ENCODE assay signal across 31 cellular contexts in genomic region chr13:32941368-32941767, GRCh38.
DNase-seq lines count a peak whose midpoint lies in the region; ATAC-seq, FAIRE-seq and TF ChIP-seq lines count a peak whose summit lies in the region.
"Had no signal": no experiment of that assay in that cellular context is flagged by ENCODE, and none has a peak within 500 bp of the region (broad histone marks: within the 10 kb centered on the region; RNA-seq: fewer than 3 reads in every experiment).

No MANE protein-coding gene starts in this region.

- no peak for FAIRE-seq in urothelium cell line (lab: Jason Lieb, UNC)
- FAIRE-seq: GM12892, GM19239 had no signal

- 84 to 87% methylated on average over 3 of the region's 3 CpGs for WGBS in lower leg skin, 2 donors

- peak; percentile 60 for DNase-seq in GDM1 (lab: John Stamatoyannopoulos, UW)
- peak in 1 of 2 experiments; percentile 58 for DNase-seq in SJCRH30
- DNase-seq in glutamatergic neuron, result no peak
- no peak for DNase-seq in NCI-H2029 (lab: John Stamatoyannopoulos, UW)
- DNase-seq in lower leg skin (ENCODE audit: low spot score in 2 of 2), result no peak
- DNase-seq in urothelium cell line (ENCODE audit: low spot score), result no peak
- DNase-seq: activated CD8-positive, alpha-beta memory T cell treated with anti-CD3 and anti-CD28 coated beads, Interleukin-2, amount 50 U/mL, for 4 hours; activated naive CD4-positive, alpha-beta T cell treated with anti-CD3 and anti-CD28 coated beads, Interleukin-2, amount 50 U/mL, for 16 hours; aorta; Calu3; gastrocnemius medialis; HCEC 1CT; immature natural killer cell; mesendoderm; NCI-H1092; NCI-H2171 treated with DMSO at 0.1 percent for 48 hours; NCI-H510A treated with DMSO at 0.1 percent for 48 hours; sigmoid colon; stimulated activated CD4-positive, alpha-beta T cell treated with anti-CD3 and anti-CD28 coated beads, Interleukin-4, amount 100 ng/mL, for 24 hours; stimulated activated naive B cell treated with anti-CD40 and anti-IgM and Interleukin-4, amounts not matched to agents 10 μg/mL and 1 μg/mL and 100 μg/mL, for 72 hours; T1000 had no signal

- intact Hi-C loops in lower leg skin (cut with DNase I; ENCODE audit: low total_unique reads), result no loop called here

- H3K4me3 ChIP-seq in SJCRH30, result no peak overlapping the region
- no peak overlapping the region for H3K4me3 ChIP-seq in lower leg skin (ENCODE audit: low read depth, poor library complexity, severe bottlenecking)
- H3K4me3 ChIP-seq: gastrocnemius medialis, sigmoid colon had no signal

- H3K4me3 Mint-ChIP-seq in glutamatergic neuron (ENCODE audit: unreplicated experiment), result peak overlapping the region; percentile 12
- H3K4me3 Mint-ChIP-seq: CD14-positive monocyte; dendritic cell treated with granulocyte-macrophage colony-stimulating factor and Interleukin-4, amounts not matched to agents 40 ng/mL and 50 ng/mL, for 4 days; immature natural killer cell; stimulated activated naive B cell treated with anti-CD40 and anti-IgM and Interleukin-4, amounts not matched to agents 10 μg/mL and 1 μg/mL and 100 μg/mL, for 72 hours; WTC11 had no signal

- no peak overlapping the region for H3K27ac Mint-ChIP-seq in glutamatergic neuron (ENCODE audit: unreplicated experiment)
- H3K27ac Mint-ChIP-seq: dendritic cell treated with granulocyte-macrophage colony-stimulating factor and Interleukin-4, amounts not matched to agents 40 ng/mL and 50 ng/mL, for 4 days; immature natural killer cell; progenitor cell of endocrine pancreas; stimulated activated naive B cell treated with anti-CD40 and anti-IgM and Interleukin-4, amounts not matched to agents 10 μg/mL and 1 μg/mL and 100 μg/mL, for 72 hours; WTC11 had no signal

- H3K9me3 ChIP-seq in SJCRH30 (replicated peaks), result no peaks in the 10 kb centered on the region
- H3K9me3 ChIP-seq: gastrocnemius medialis, neutrophil, sigmoid colon had no signal

- H3K4me1 ChIP-seq in SJCRH30, result peaks cover 26% of the 10 kb centered on the region
- H3K4me1 ChIP-seq: gastrocnemius medialis had no signal

- H3K27me3 Mint-ChIP-seq in glutamatergic neuron (ENCODE audit: unreplicated experiment), result peaks cover 2% of the 10 kb centered on the region
- H3K27me3 Mint-ChIP-seq: dendritic cell treated with granulocyte-macrophage colony-stimulating factor and Interleukin-4, amounts not matched to agents 40 ng/mL and 50 ng/mL, for 4 days had no signal

- H3K36me3 ChIP-seq in SJCRH30, result no peaks in the 10 kb centered on the region
- H3K36me3 ChIP-seq: gastrocnemius medialis, neutrophil, sigmoid colon had no signal

- H3K4me1 Mint-ChIP-seq in glutamatergic neuron (ENCODE audit: low read depth, unreplicated experiment), result peaks cover 18% of the 10 kb centered on the region
- H3K4me1 Mint-ChIP-seq: CD14-positive monocyte; stimulated activated naive B cell treated with anti-CD40 and anti-IgM and Interleukin-4, amounts not matched to agents 10 μg/mL and 1 μg/mL and 100 μg/mL, for 72 hours; WTC11 had no signal

- H3K27me3 ChIP-seq in SJCRH30, result no peaks in the 10 kb centered on the region
- H3K27me3 ChIP-seq: gastrocnemius medialis, neutrophil, sigmoid colon had no signal

- ATAC-seq in GM18867 (IDR thresholded peaks at IDR 0.05; ENCODE audit: unreplicated experiment), result peak; percentile 51
- no peak for ATAC-seq in HG02970 (IDR thresholded peaks at IDR 0.05; ENCODE audit: low FRiP score, unreplicated experiment)
- ATAC-seq: gastrocnemius medialis; Panc1; stimulated activated naive B cell treated with anti-CD40 and anti-IgM and Interleukin-4, amounts not matched to agents 10 μg/mL and 1 μg/mL and 100 μg/mL, for 72 hours had no signal

- TF ChIP-seq CTCF in glutamatergic neuron (IDR thresholded peaks at IDR 0.05; ENCODE audit: partially characterized antibody, unreplicated experiment) (no peak), lower leg skin (IDR thresholded peaks at IDR 0.05) (no peak)

- peaks cover 8% of the 10 kb centered on the region for H3K36me3 Mint-ChIP-seq in glutamatergic neuron (ENCODE audit: unreplicated experiment)
- H3K36me3 Mint-ChIP-seq: CD14-positive monocyte; immature natural killer cell; stimulated activated naive B cell treated with anti-CD40 and anti-IgM and Interleukin-4, amounts not matched to agents 10 μg/mL and 1 μg/mL and 100 μg/mL, for 72 hours had no signal

- TF ChIP-seq POLR2A in lower leg skin (IDR thresholded peaks at IDR 0.05), result no peak

- peaks cover 4% of the 10 kb centered on the region for H3K9me3 Mint-ChIP-seq in glutamatergic neuron (ENCODE audit: unreplicated experiment)

- H3K27ac ChIP-seq in SJCRH30, result peak overlapping the region; percentile 60; the same call in 1 of the 2 replicates
- H3K27ac ChIP-seq: gastrocnemius medialis, neutrophil, sigmoid colon had no signal
